ENCODE assay signal across 14 cellular contexts in genomic region chr3:140078940-140079339, GRCh38.
DNase-seq lines count a peak whose midpoint lies in the region; TF ChIP-seq lines count a peak whose summit lies in the region.
"Had no signal": no experiment of that assay in that cellular context is flagged by ENCODE, and none has a peak within 500 bp of the region (broad histone marks: within the 10 kb centered on the region; RNA-seq: fewer than 3 reads in every experiment).

No MANE protein-coding gene starts in this region.

- DNase-seq in DMS53 (lab: John Stamatoyannopoulos, UW): peak; percentile 1
- no peak for DNase-seq in DMS53 treated with DMSO at 0.1 percent for 48 hours (lab: John Stamatoyannopoulos, UW; ENCODE audit: unreplicated experiment)
- DNase-seq in NCI-H146 (lab: John Stamatoyannopoulos, UW): peak; percentile 77
- DNase-seq in astrocyte of the hippocampus (ENCODE audit: low read depth, low spot score): peak; percentile 26
- peak; percentile 5 for DNase-seq in non-pigmented ciliary epithelial cell (ENCODE audit: low read depth)
- DNase-seq in T-helper 2 cell: no peak
- no peak for DNase-seq in erythroblast (lab: John Stamatoyannopoulos, UW)
- DNase-seq in brain microvascular endothelial cell: no peak
- DNase-seq: CD8-positive, alpha-beta T cell; DMS153; GF-D8; HCEC 1CT; HFFc6 had no signal

- H3K36me3 ChIP-seq in brain microvascular endothelial cell (replicated peaks): no peaks in the 10 kb centered on the region

- H3K27me3 ChIP-seq in brain microvascular endothelial cell (replicated peaks): no peaks in the 10 kb centered on the region

- TF ChIP-seq POLR2A in erythroblast (IDR thresholded peaks at IDR 0.05; ENCODE audit: low read length): no peak

- TF ChIP-seq CTCF in brain microvascular endothelial cell (IDR thresholded peaks at IDR 0.05; ENCODE audit: low read depth, low read length, missing control alignments): no peak

- no peak overlapping the region for H3K27ac ChIP-seq in brain microvascular endothelial cell
- H3K27ac ChIP-seq: 22Rv1 had no signal

- no peak overlapping the region for H3K4me3 ChIP-seq in brain microvascular endothelial cell (ENCODE audit: low read depth, low read length)

- in situ Hi-C loops in brain microvascular endothelial cell (cut with HindIII; ENCODE audit: low pct_ligation_motif_present, low sequenced_read_pairs): no loop called here

Comparison
In these comparisons a context has a peak if more than half of its experiments do, and no peak if none do; other contexts are left out.
1. DNase-seq: peak in DMS53 (single experiment), NCI-H146 (single experiment), astrocyte of the hippocampus (single experiment) and non-pigmented ciliary epithelial cell (single experiment); none in DMS53 treated with DMSO at 0.1 percent for 48 hours (single experiment), T-helper 2 cell (0 of 5), erythroblast (0 of 2) and brain microvascular endothelial cell (single experiment).